In the genomic region with DNA sequence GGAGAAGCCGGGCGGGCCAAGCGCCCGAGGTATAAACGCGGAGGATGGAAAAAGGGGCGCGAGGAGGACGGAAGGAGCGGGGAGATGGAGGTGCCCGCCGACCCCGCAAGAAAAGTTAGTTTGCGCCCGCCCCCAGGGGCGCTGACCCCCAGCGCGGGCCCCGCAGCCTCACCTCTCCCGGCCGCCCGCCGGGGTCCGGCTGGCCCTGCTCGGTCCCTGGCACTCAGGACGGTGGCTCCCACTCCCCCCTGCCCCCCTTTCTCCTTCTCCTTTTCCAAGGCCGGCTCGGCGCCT, we compare ENCODE assay signal across 8 cellular contexts. TPM values are rescaled to one million over a fixed set of nuclear protein-coding genes. Genes with fewer than 3 reads are reported as not detected.
DNase-seq lines count a peak whose midpoint lies in the region; ATAC-seq and TF ChIP-seq lines count a peak whose summit lies in the region.

No MANE protein-coding gene starts in this region.

- H3K27ac Mint-ChIP-seq in activated CD8-positive, alpha-beta memory T cell treated with anti-CD3 and anti-CD28 coated beads, Interleukin-2, amount 10 ng/mL, durations not matched to agents 7 days and 5 days = no peak overlapping the region

- peaks cover 24% of the 10 kb centered on the region for H3K4me1 Mint-ChIP-seq in activated CD8-positive, alpha-beta memory T cell treated with anti-CD3 and anti-CD28 coated beads, Interleukin-2, amount 10 ng/mL, durations not matched to agents 7 days and 5 days

- H3K27me3 ChIP-seq in adrenal gland (no peaks in the 10 kb centered on the region), liver (ENCODE audit: control insufficient read depth in 4 of 4, insufficient read depth in 4 of 4, low read length in 3 of 4) (no peaks in the 10 kb centered on the region), tibial nerve (no peaks in the 10 kb centered on the region)

- no peak for DNase-seq in activated CD8-positive, alpha-beta memory T cell treated with anti-CD3 and anti-CD28 coated beads, Interleukin-2, amount 10 ng/mL, durations not matched to agents 7 days and 5 days
- no peak for DNase-seq in activated CD8-positive, alpha-beta memory T cell treated with anti-CD3 and anti-CD28 coated beads, Interleukin-2, amount 50 U/mL, for 48 hours
- no peak for DNase-seq in adrenal gland
- DNase-seq in tibial nerve (ENCODE audit: low spot score in 2 of 2) = no peak
- no peak for DNase-seq in COLO829 (ENCODE audit: low spot score)
- DNase-seq in cerebellar nuclear complex (lab: John Stamatoyannopoulos, UW) = no peak
- no peak for DNase-seq in NOMO-1 (lab: John Stamatoyannopoulos, UW; ENCODE audit: unreplicated experiment in 2 of 2)

- CTCF ChIA-PET in activated CD8-positive, alpha-beta memory T cell treated with anti-CD3 and anti-CD28 coated beads, Interleukin-2, amount 10 ng/mL, durations not matched to agents 7 days and 5 days (lab: Charles Lee) = interaction anchor here (0.9 kb wide), 1 partner anchor 93 kb away, joined by 5 read pairs; no protein-coding TSS in a partner anchor

- H3K4me3 ChIP-seq in adrenal gland (peak overlapping the region in 3 of 4 donors; percentile 48 to 94 (median 74)), liver (ENCODE audit: low read depth in 1 of 3, low read length in 3 of 3) (peak overlapping the region; percentile 81 to 89 (median 84)), tibial nerve (peak overlapping the region; percentile 82 to 98 (median 88))

- TF ChIP-seq POLR2A in adrenal gland (IDR thresholded peaks at IDR 0.05) (peak in 1 of 2 donors; percentile 54), tibial nerve (IDR thresholded peaks at IDR 0.05) (peak in 1 of 2 donors; percentile 72)

- peaks cover 0 to 11% of the 10 kb centered on the region in 2 donors for H3K36me3 ChIP-seq in adrenal gland (replicated peaks in 1 of 2)
- H3K36me3 ChIP-seq in liver (ENCODE audit: control insufficient read depth in 4 of 4, insufficient read depth in 3 of 4, low read depth in 1 of 4, low read length in 3 of 4) = no peaks in the 10 kb centered on the region
- peaks cover 0 to 14% (median 0%) of the 10 kb centered on the region in 3 donors for H3K36me3 ChIP-seq in tibial nerve

- no peaks in the 10 kb centered on the region for H3K9me3 Mint-ChIP-seq in activated CD8-positive, alpha-beta memory T cell treated with anti-CD3 and anti-CD28 coated beads, Interleukin-2, amount 10 ng/mL, durations not matched to agents 7 days and 5 days (ENCODE audit: low read depth)

- peaks cover 26 to 54% of the 10 kb centered on the region in 2 donors for H3K4me1 ChIP-seq in adrenal gland (replicated peaks in 1 of 2)
- peaks cover 8 to 62% (median 52%) of the 10 kb centered on the region in 4 donors for H3K4me1 ChIP-seq in liver (ENCODE audit: control insufficient read depth in 4 of 4, insufficient read depth in 4 of 4, low read length in 3 of 4)
- peaks cover 0 to 64% (median 53%) of the 10 kb centered on the region in 4 donors for H3K4me1 ChIP-seq in tibial nerve

- H3K27me3 Mint-ChIP-seq in activated CD8-positive, alpha-beta memory T cell treated with anti-CD3 and anti-CD28 coated beads, Interleukin-2, amount 10 ng/mL, durations not matched to agents 7 days and 5 days = no peaks in the 10 kb centered on the region

- peak overlapping the region in 4 of 5 donors; percentile 66 to 93 (median 86) for H3K27ac ChIP-seq in adrenal gland
- H3K27ac ChIP-seq in liver (ENCODE audit: low read depth in 1 of 2, low read length in 2 of 2) = peak overlapping the region; percentile 63 to 88
- H3K27ac ChIP-seq in tibial nerve = peak overlapping the region; percentile 85 to 97 (median 90)

- peak overlapping the region; percentile 48 to 54 for H3K9ac ChIP-seq in liver (ENCODE audit: low read depth in 1 of 2, low read length in 2 of 2)

- H3K9me3 ChIP-seq in adrenal gland (replicated peaks in 1 of 3) (no peaks in the 10 kb centered on the region), liver (ENCODE audit: control insufficient read depth in 4 of 4, low read length in 3 of 4) (no peaks in the 10 kb centered on the region), tibial nerve (no peaks in the 10 kb centered on the region)

- WGBS in adrenal gland, 4 donors = 0 to 1% (median 1%) methylated on average over 23 to 29 of the region's 29 CpGs; no CpG with 5 or more reads in 1 of the 4 donors
- under 1% methylated on average over 29 of the region's 29 CpGs for WGBS in liver
- WGBS in tibial nerve, 2 donors = 1% methylated on average over 16 to 22 of the region's 29 CpGs

- no peak for TF ChIP-seq CTCF in adrenal gland (IDR thresholded peaks at IDR 0.05)
- TF ChIP-seq CTCF in liver (IDR thresholded peaks at IDR 0.05; ENCODE audit: low read depth, low read length, missing input control) = no peak
- no peak for TF ChIP-seq CTCF in tibial nerve (IDR thresholded peaks at IDR 0.05)

- intact Hi-C loops in adrenal gland (cut with DNase I) = loop anchor here (5.0 to 10.0 kb wide), 2 partner anchors 88 to 190 kb away; no protein-coding TSS in a partner anchor

- TF ChIP-seq RAD21 in liver (IDR thresholded peaks at IDR 0.05) = no peak

- ATAC-seq in activated CD8-positive, alpha-beta memory T cell treated with anti-CD3 and anti-CD28 coated beads, Interleukin-2, amount 10 ng/mL, durations not matched to agents 7 days and 5 days = no peak

- no peak for TF ChIP-seq EP300 in tibial nerve (IDR thresholded peaks at IDR 0.05)

- peak overlapping the region; percentile 69 for H3K4me3 Mint-ChIP-seq in activated CD8-positive, alpha-beta memory T cell treated with anti-CD3 and anti-CD28 coated beads, Interleukin-2, amount 10 ng/mL, durations not matched to agents 7 days and 5 days

- H3K36me3 Mint-ChIP-seq in activated CD8-positive, alpha-beta memory T cell treated with anti-CD3 and anti-CD28 coated beads, Interleukin-2, amount 10 ng/mL, durations not matched to agents 7 days and 5 days = peaks cover 13% of the 10 kb centered on the region

TF ChIP-seq in liver, 16 proteins besides CTCF, POLR2A, EP300 and RAD21:
- no peak for TF ChIP-seq HNF4G (IDR thresholded peaks at IDR 0.05)
- no peak for TF ChIP-seq YY1 (IDR thresholded peaks at IDR 0.05)

RNA-seq across cellular contexts. Expression of gene CASKIN2, which starts 0.2 kb away (rescaled TPM):
- total RNA-seq in activated CD8-positive, alpha-beta memory T cell treated with anti-CD3 and anti-CD28 coated beads, Interleukin-2, amount 10 ng/mL, durations not matched to agents 7 days and 5 days = 1 to 10 TPM; 2.3 to 4.5 TPM
- total RNA-seq in adrenal gland (10 to 100 TPM; 26.6 to 90.8 (median 48.7) TPM), liver (10 to 100 TPM in 1 of 2 donors, 1 to 10 TPM in 1; 5.9 to 11.4 TPM), tibial nerve (10 to 100 TPM; 36.0 to 59.0 (median 51.3) TPM)
- polyA plus RNA-seq in adrenal gland (10 to 100 TPM; 10.1 to 43.2 (median 28.3) TPM), liver (10 to 100 TPM in 1 of 2 donors, 1 to 10 TPM in 1; 2.3 to 12.1 TPM)

RNA-seq across cellular contexts. Expression of gene TSEN54, which starts 1.2 kb away (rescaled TPM):
- 10 to 100 TPM; 92.0 to 97.7 TPM for total RNA-seq in activated CD8-positive, alpha-beta memory T cell treated with anti-CD3 and anti-CD28 coated beads, Interleukin-2, amount 10 ng/mL, durations not matched to agents 7 days and 5 days
- total RNA-seq in adrenal gland = 10 to 100 TPM; 18.6 to 30.3 (median 25.6) TPM
- 10 to 100 TPM; 17.9 to 67.8 (median 56.0) TPM for polyA plus RNA-seq in adrenal gland
- 10 to 100 TPM; 10.8 to 15.1 TPM for total RNA-seq in liver
- 10 to 100 TPM in 1 of 2 donors, 1 to 10 TPM in 1; 9.1 to 13.9 TPM for polyA plus RNA-seq in liver
- 10 to 100 TPM; 43.3 to 84.6 (median 53.0) TPM for total RNA-seq in tibial nerve

RNA-seq across cellular contexts. Expression of gene LLGL2, which starts 10.3 kb away (rescaled TPM):
- 10 to 100 TPM; 15.7 to 30.5 TPM for total RNA-seq in activated CD8-positive, alpha-beta memory T cell treated with anti-CD3 and anti-CD28 coated beads, Interleukin-2, amount 10 ng/mL, durations not matched to agents 7 days and 5 days
- total RNA-seq in adrenal gland = 10 to 100 TPM in 7 of 8 donors, 1 to 10 TPM in 1; 9.9 to 40.5 (median 23.8) TPM
- 10 to 100 TPM in 2 of 3 donors, 1 to 10 TPM in 1; 1.2 to 90.3 (median 51.4) TPM for polyA plus RNA-seq in adrenal gland
- total RNA-seq in liver = 10 to 100 TPM; 23.2 to 69.6 TPM
- 10 to 100 TPM; 34.9 to 42.1 TPM for polyA plus RNA-seq in liver
- 10 to 100 TPM in 1 of 4 donors, 1 to 10 TPM in 3; 8.4 to 18.4 (median 8.8) TPM for total RNA-seq in tibial nerve

RNA-seq across cellular contexts. Expression of gene TMEM94, which starts 58.7 kb away (rescaled TPM):
- total RNA-seq in activated CD8-positive, alpha-beta memory T cell treated with anti-CD3 and anti-CD28 coated beads, Interleukin-2, amount 10 ng/mL, durations not matched to agents 7 days and 5 days = 100 to 1,000 TPM in 1 of 2 experiments, 10 to 100 TPM in 1; 83.7 to 106 TPM
- total RNA-seq in adrenal gland (100 to 1,000 TPM; 162 to 245 (median 174) TPM), liver (10 to 100 TPM; 19.2 to 31.0 TPM), tibial nerve (10 to 100 TPM; 84.3 to 95.1 (median 89.9) TPM)
- polyA plus RNA-seq in adrenal gland (100 to 1,000 TPM; 132 to 186 (median 134) TPM), liver (10 to 100 TPM; 15.6 to 20.9 TPM)
